9 cellular contexts compared by ENCODE assay signal in the genomic region with DNA sequence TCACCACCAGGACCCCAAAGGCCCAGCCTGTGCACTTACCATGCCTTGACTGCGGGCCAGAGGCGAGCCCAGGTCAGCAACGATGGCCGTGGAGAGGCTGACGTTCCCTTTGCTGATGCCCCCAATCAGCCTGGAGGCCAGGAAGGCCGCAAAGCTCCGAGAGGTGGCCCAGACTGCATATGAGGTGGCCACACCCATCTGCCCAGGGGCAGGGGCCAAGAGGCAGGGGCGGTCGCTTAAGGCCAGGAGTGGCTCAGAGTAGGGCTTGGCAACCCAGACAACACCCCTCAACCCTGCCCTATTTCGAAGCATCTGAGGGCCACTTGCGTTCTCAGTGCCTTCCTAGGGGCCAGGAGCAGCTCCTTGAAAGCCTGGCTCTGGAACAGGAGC. TPM values are rescaled to one million over a fixed set of nuclear protein-coding genes. Genes with fewer than 3 reads are reported as not detected.
DNase-seq lines count a peak whose midpoint lies in the region; ATAC-seq and TF ChIP-seq lines count a peak whose summit lies in the region.
"Had no signal": no experiment of that assay in that cellular context is flagged by ENCODE, and none has a peak within 500 bp of the region (broad histone marks: within the 10 kb centered on the region; RNA-seq: fewer than 3 reads in every experiment).

No MANE protein-coding gene starts in this region.

- H3K4me1 Mint-ChIP-seq in stimulated activated effector memory CD8-positive, alpha-beta T cell treated with anti-CD3 and anti-CD28 coated beads, Interleukin-12 subunit alpha, Interleukin-12 subunit beta, amount 100 ng/mL, for 72 hours = peaks cover 34% of the 10 kb centered on the region

- CTCF ChIA-PET in SK-N-SH (lab: Yijun Ruan, JAX) = no interaction called here

- H3F3A ChIP-seq in SK-N-SH (replicated peaks; ENCODE audit: insufficient read depth) = peaks cover 21% of the 10 kb centered on the region

- H3K36me3 Mint-ChIP-seq in stimulated activated effector memory CD8-positive, alpha-beta T cell treated with anti-CD3 and anti-CD28 coated beads, Interleukin-12 subunit alpha, Interleukin-12 subunit beta, amount 100 ng/mL, for 72 hours = peaks cover 96% of the 10 kb centered on the region

- no peak for TF ChIP-seq RAD21 in SK-N-SH (IDR thresholded peaks at IDR 0.05; ENCODE audit: low read length)

- ATAC-seq in SK-N-SH treated with all-trans-retinoic acid at 6 μM for 48 hours = no peak
- no peak for ATAC-seq in heart left ventricle
- ATAC-seq in stimulated activated effector memory CD8-positive, alpha-beta T cell treated with anti-CD3 and anti-CD28 coated beads, Interleukin-12 subunit alpha, Interleukin-12 subunit beta, amount 100 ng/mL, for 72 hours = no peak
- no peak for ATAC-seq in HG03432 (IDR thresholded peaks at IDR 0.05; ENCODE audit: unreplicated experiment)
- no peak for ATAC-seq in HG02571 (IDR thresholded peaks at IDR 0.05; ENCODE audit: unreplicated experiment)

- H3K4me1 ChIP-seq in SK-N-SH (ENCODE audit: control insufficient read depth in 1 of 2, insufficient read depth in 2 of 2, low read depth in 1 of 2, low read length in 1 of 2) (peaks cover 20 to 40% of the 10 kb centered on the region in 2 experiments), heart left ventricle (peaks cover 2 to 63% (median 42%) of the 10 kb centered on the region in 12 donors)

- 95% methylated on average over 7 of the region's 11 CpGs for WGBS in SK-N-SH (ENCODE audit: low lambda C conversion rate)
- WGBS in heart left ventricle, 4 donors = 78 to 92% (median 88%) methylated on average over 9 to 11 of the region's 11 CpGs

- H3K36me3 ChIP-seq in SK-N-SH (replicated peaks in 1 of 2; ENCODE audit: control insufficient read depth in 1 of 2, insufficient read depth in 2 of 2, low read length in 1 of 2) (peaks cover 9 to 61% of the 10 kb centered on the region in 2 experiments), heart left ventricle (peaks cover 0 to 49% (median 40%) of the 10 kb centered on the region in 9 donors)

- H3K9me3 ChIP-seq in SK-N-SH (no peaks in the 10 kb centered on the region), heart left ventricle (no peaks in the 10 kb centered on the region)

- H3K79me2 ChIP-seq in SK-N-SH (ENCODE audit: insufficient read depth) = peaks cover 42% of the 10 kb centered on the region

- intact Hi-C loops in heart left ventricle (cut with DNase I) = loop anchor here in 8 of 10 donors (5.0 to 10.0 kb wide), 6 partner anchors 88 to 175 kb away; a partner anchor contains a TSS

- POLR2A ChIA-PET in SK-N-SH (lab: Yijun Ruan, JAX) = interaction anchor here (0.9 kb wide), 1 partner anchor 134 kb away, joined by 3 read pairs; no protein-coding TSS in a partner anchor

- TF ChIP-seq EP300 in SK-N-SH (IDR thresholded peaks at IDR 0.05; ENCODE audit: borderline replicate concordance in 1 of 2, low read depth in 1 of 2, low read length in 1 of 2) = no peak

- no peaks in the 10 kb centered on the region for H3K9me3 Mint-ChIP-seq in stimulated activated effector memory CD8-positive, alpha-beta T cell treated with anti-CD3 and anti-CD28 coated beads, Interleukin-12 subunit alpha, Interleukin-12 subunit beta, amount 100 ng/mL, for 72 hours

- H4K20me1 ChIP-seq in SK-N-SH (ENCODE audit: insufficient read depth) = 0 out of 2 replicates have a peak, but pooled peaks cover 14% of the 10 kb centered on the region

- H3K4me3 ChIP-seq in SK-N-SH (ENCODE audit: low read depth in 2 of 2, low read length in 1 of 2) = peak overlapping the region; percentile 70 to 77; a peak in 3 of 4 replicates
- peak overlapping the region in 1 of 12 donors; percentile 34 for H3K4me3 ChIP-seq in heart left ventricle

- TF ChIP-seq POLR2A in heart left ventricle (IDR thresholded peaks at IDR 0.05) = no peak

- peak overlapping the region; percentile 65; the same call in 1 of the 2 replicates for H3K9ac ChIP-seq in SK-N-SH

- H3K27me3 ChIP-seq in SK-N-SH (ENCODE audit: insufficient read depth) (no peaks in the 10 kb centered on the region), heart left ventricle (no peaks in the 10 kb centered on the region)

- peak overlapping the region; percentile 99 for H3K4me2 ChIP-seq in SK-N-SH

- peak overlapping the region; percentile 98 for H3K4me3 Mint-ChIP-seq in stimulated activated effector memory CD8-positive, alpha-beta T cell treated with anti-CD3 and anti-CD28 coated beads, Interleukin-12 subunit alpha, Interleukin-12 subunit beta, amount 100 ng/mL, for 72 hours

- TF ChIP-seq CTCF in SK-N-SH (IDR thresholded peaks at IDR 0.05) (no peak), VCaP (conservative IDR thresholded peaks at IDR 0.05) (no peak), heart left ventricle (IDR thresholded peaks at IDR 0.05) (no peak)

- DNase-seq in SK-N-SH (no peak), heart left ventricle (peak in 1 of 5 donors; percentile 58), OCI-M1 (lab: John Stamatoyannopoulos, UW) (no peak)
- DNase-seq in stimulated activated effector memory CD8-positive, alpha-beta T cell treated with anti-CD3 and anti-CD28 coated beads, Interleukin-12 subunit alpha, Interleukin-12 subunit beta, amount 100 ng/mL, for 72 hours (ENCODE audit: low spot score in 2 of 2) = no peak
- DNase-seq: SHP77 treated with DMSO at 0.1 percent for 48 hours had no signal

- no peaks in the 10 kb centered on the region for H3K9me2 ChIP-seq in SK-N-SH

- H2AFZ ChIP-seq in SK-N-SH (ENCODE audit: low read depth) = no peak overlapping the region

- H3K27ac ChIP-seq in SK-N-SH (ENCODE audit: low read depth in 2 of 2, low read length in 1 of 2) = peak overlapping the region in 1 of 2 experiments; percentile 87; a peak in 1 of 4 replicates
- H3K27ac ChIP-seq in VCaP = peak overlapping the region; percentile 94
- peak overlapping the region in 11 of 12 donors; percentile 52 to 91 (median 69) for H3K27ac ChIP-seq in heart left ventricle

- peak overlapping the region; percentile 96 for H3K27ac Mint-ChIP-seq in stimulated activated effector memory CD8-positive, alpha-beta T cell treated with anti-CD3 and anti-CD28 coated beads, Interleukin-12 subunit alpha, Interleukin-12 subunit beta, amount 100 ng/mL, for 72 hours

TF ChIP-seq in SK-N-SH, 30 proteins besides CTCF, POLR2A, EP300 and RAD21 (continues in another document):
- TF ChIP-seq ELF1 (IDR thresholded peaks at IDR 0.05) (no peak), MEF2A (IDR thresholded peaks at IDR 0.05; ENCODE audit: borderline replicate concordance, low read depth) (no peak)
- TF ChIP-seq, protein P1, sequence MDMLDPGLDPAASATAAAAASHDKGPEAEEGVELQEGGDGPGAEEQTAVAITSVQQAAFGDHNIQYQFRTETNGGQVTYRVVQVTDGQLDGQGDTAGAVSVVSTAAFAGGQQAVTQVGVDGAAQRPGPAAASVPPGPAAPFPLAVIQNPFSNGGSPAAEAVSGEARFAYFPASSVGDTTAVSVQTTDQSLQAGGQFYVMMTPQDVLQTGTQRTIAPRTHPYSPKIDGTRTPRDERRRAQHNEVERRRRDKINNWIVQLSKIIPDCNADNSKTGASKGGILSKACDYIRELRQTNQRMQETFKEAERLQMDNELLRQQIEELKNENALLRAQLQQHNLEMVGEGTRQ (IDR thresholded peaks at IDR 0.05; ENCODE audit: borderline replicate concordance, low read depth, low read length) = no peak
- TF ChIP-seq, protein P2, sequence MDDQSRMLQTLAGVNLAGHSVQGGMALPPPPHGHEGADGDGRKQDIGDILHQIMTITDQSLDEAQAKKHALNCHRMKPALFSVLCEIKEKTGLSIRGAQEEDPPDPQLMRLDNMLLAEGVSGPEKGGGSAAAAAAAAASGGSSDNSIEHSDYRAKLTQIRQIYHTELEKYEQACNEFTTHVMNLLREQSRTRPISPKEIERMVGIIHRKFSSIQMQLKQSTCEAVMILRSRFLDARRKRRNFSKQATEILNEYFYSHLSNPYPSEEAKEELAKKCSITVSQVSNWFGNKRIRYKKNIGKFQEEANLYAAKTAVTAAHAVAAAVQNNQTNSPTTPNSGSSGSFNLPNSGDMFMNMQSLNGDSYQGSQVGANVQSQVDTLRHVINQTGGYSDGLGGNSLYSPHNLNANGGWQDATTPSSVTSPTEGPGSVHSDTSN (IDR thresholded peaks at IDR 0.05) = no peak

TF ChIP-seq in SK-N-SH treated with all-trans-retinoic acid at 6 μM for 48 hours, 23 proteins besides CTCF, POLR2A, EP300 and RAD21 (continues in another document):
- TF ChIP-seq, protein P3, sequence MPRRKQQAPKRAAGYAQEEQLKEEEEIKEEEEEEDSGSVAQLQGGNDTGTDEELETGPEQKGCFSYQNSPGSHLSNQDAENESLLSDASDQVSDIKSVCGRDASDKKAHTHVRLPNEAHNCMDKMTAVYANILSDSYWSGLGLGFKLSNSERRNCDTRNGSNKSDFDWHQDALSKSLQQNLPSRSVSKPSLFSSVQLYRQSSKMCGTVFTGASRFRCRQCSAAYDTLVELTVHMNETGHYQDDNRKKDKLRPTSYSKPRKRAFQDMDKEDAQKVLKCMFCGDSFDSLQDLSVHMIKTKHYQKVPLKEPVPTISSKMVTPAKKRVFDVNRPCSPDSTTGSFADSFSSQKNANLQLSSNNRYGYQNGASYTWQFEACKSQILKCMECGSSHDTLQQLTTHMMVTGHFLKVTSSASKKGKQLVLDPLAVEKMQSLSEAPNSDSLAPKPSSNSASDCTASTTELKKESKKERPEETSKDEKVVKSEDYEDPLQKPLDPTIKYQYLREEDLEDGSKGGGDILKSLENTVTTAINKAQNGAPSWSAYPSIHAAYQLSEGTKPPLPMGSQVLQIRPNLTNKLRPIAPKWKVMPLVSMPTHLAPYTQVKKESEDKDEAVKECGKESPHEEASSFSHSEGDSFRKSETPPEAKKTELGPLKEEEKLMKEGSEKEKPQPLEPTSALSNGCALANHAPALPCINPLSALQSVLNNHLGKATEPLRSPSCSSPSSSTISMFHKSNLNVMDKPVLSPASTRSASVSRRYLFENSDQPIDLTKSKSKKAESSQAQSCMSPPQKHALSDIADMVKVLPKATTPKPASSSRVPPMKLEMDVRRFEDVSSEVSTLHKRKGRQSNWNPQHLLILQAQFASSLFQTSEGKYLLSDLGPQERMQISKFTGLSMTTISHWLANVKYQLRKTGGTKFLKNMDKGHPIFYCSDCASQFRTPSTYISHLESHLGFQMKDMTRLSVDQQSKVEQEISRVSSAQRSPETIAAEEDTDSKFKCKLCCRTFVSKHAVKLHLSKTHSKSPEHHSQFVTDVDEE (CRISPR knock-in tag; IDR thresholded peaks at IDR 0.05) = no peak
- TF ChIP-seq GLIS3 (CRISPR knock-in tag; IDR thresholded peaks at IDR 0.05) (no peak), BACH2 (CRISPR knock-in tag; IDR thresholded peaks at IDR 0.05; ENCODE audit: borderline replicate concordance) (no peak), ISL1 (CRISPR knock-in tag; IDR thresholded peaks at IDR 0.05) (no peak)

RNA-seq across cellular contexts. Expression of a gene that starts 30.6 kb away (rescaled TPM):
- 7.5 and 9.8 TPM in 2 replicates for polyA plus RNA-seq in SK-N-SH (2012; rRNA removed)
- polyA plus RNA-seq in SK-N-SH (2012; cell fraction: cytosol; rRNA removed) = 9.9 and 12.4 TPM in 2 replicates
- 11.4 and 12.0 TPM in 2 replicates for polyA plus RNA-seq in SK-N-SH (2012; cell fraction: nucleus; rRNA removed)
- 10 to 100 TPM; 11.4 to 21.5 (median 15.8) TPM for total RNA-seq in heart left ventricle
- 10 to 100 TPM; 11.7 to 26.0 TPM for polyA plus RNA-seq in heart left ventricle

RNA-seq across cellular contexts. Expression of a gene that starts 30.8 kb away (rescaled TPM):
- 2.2 and 2.7 TPM in 2 replicates for polyA plus RNA-seq in SK-N-SH (2012; rRNA removed)
- 2.2 and 2.9 TPM in 2 replicates for polyA plus RNA-seq in SK-N-SH (2012; cell fraction: cytosol; rRNA removed)
- polyA plus RNA-seq in SK-N-SH (2012; cell fraction: nucleus; rRNA removed) = 3.4 and 4.5 TPM in 2 replicates
- 10 to 100 TPM in 2 of 9 donors, 1 to 10 TPM in 7; 4.9 to 11.8 (median 9.3) TPM for total RNA-seq in heart left ventricle
- 10 to 100 TPM in 1 of 2 donors, 1 to 10 TPM in 1; 5.3 to 12.0 TPM for polyA plus RNA-seq in heart left ventricle
